Comparison of ENCODE assay signal across 20 cellular contexts in genomic region chr9:124452326-124452725, GRCh38. TPM values are rescaled to one million over a fixed set of nuclear protein-coding genes. Genes with fewer than 3 reads are reported as not detected.
DNase-seq lines count a peak whose midpoint lies in the region; ATAC-seq and TF ChIP-seq lines count a peak whose summit lies in the region.
"Had no signal": no experiment of that assay in that cellular context is flagged by ENCODE, and none has a peak within 500 bp of the region (broad histone marks: within the 10 kb centered on the region; RNA-seq: fewer than 3 reads in every experiment).

No MANE protein-coding gene starts in this region.

- DNase-seq in activated naive CD8-positive, alpha-beta T cell treated with anti-CD3 and anti-CD28 coated beads, Interleukin-2, amount 10 ng/mL, durations not matched to agents 7 days and 5 days = peak; percentile 20
- no peak for DNase-seq in activated naive CD8-positive, alpha-beta T cell treated with anti-CD3 and anti-CD28 coated beads for 36 hours
- DNase-seq in RWPE1 (ENCODE audit: low spot score) = peak; percentile 57
- DNase-seq in nephron progenitor cell = no peak
- DNase-seq in naive thymus-derived CD8-positive, alpha-beta T cell = no peak
- DNase-seq in AG20443 (ENCODE audit: low spot score) = no peak
- no peak for DNase-seq in HK-2 (ENCODE audit: unreplicated experiment)
- DNase-seq: CD8-positive, alpha-beta memory T cell; DMS 273 treated with DMSO at 0.1 percent for 48 hours; GDM1; KG1; NCI-H1417 treated with DMSO at 0.1 percent for 48 hours; NCI-H1930; NCI-H2171; NCI-H446; PC-3 had no signal

- no peak for ATAC-seq in activated naive CD8-positive, alpha-beta T cell treated with anti-CD3 and anti-CD28 coated beads, Interleukin-2, amount 10 ng/mL, durations not matched to agents 7 days and 5 days (ENCODE audit: low read depth)
- ATAC-seq in naive thymus-derived CD8-positive, alpha-beta T cell = no peak
- ATAC-seq in HG03378 (IDR thresholded peaks at IDR 0.05; ENCODE audit: unreplicated experiment) = no peak
- ATAC-seq: PC-3 had no signal

- H3K4me1 Mint-ChIP-seq in activated naive CD8-positive, alpha-beta T cell treated with anti-CD3 and anti-CD28 coated beads, Interleukin-2, amount 10 ng/mL, durations not matched to agents 7 days and 5 days = no peaks in the 10 kb centered on the region
- H3K4me1 Mint-ChIP-seq in activated naive CD8-positive, alpha-beta T cell treated with anti-CD3 and anti-CD28 coated beads for 36 hours = peaks cover 6% of the 10 kb centered on the region
- peaks cover 14% of the 10 kb centered on the region for H3K4me1 Mint-ChIP-seq in nephron progenitor cell
- peaks cover 0 to 12% (median 2%) of the 10 kb centered on the region in 4 donors for H3K4me1 Mint-ChIP-seq in naive thymus-derived CD8-positive, alpha-beta T cell
- H3K4me1 Mint-ChIP-seq: CD8-positive, alpha-beta memory T cell had no signal

- H3K4me3 Mint-ChIP-seq in activated naive CD8-positive, alpha-beta T cell treated with anti-CD3 and anti-CD28 coated beads, Interleukin-2, amount 10 ng/mL, durations not matched to agents 7 days and 5 days = no peak overlapping the region
- H3K4me3 Mint-ChIP-seq in activated naive CD8-positive, alpha-beta T cell treated with anti-CD3 and anti-CD28 coated beads for 36 hours = no peak overlapping the region
- H3K4me3 Mint-ChIP-seq in nephron progenitor cell = peak overlapping the region; percentile 15
- H3K4me3 Mint-ChIP-seq in naive thymus-derived CD8-positive, alpha-beta T cell = no peak overlapping the region
- H3K4me3 Mint-ChIP-seq: CD8-positive, alpha-beta memory T cell had no signal

- H3K36me3 Mint-ChIP-seq in activated naive CD8-positive, alpha-beta T cell treated with anti-CD3 and anti-CD28 coated beads, Interleukin-2, amount 10 ng/mL, durations not matched to agents 7 days and 5 days = no peaks in the 10 kb centered on the region
- H3K36me3 Mint-ChIP-seq in activated naive CD8-positive, alpha-beta T cell treated with anti-CD3 and anti-CD28 coated beads for 36 hours = no peaks in the 10 kb centered on the region
- H3K36me3 Mint-ChIP-seq in nephron progenitor cell (ENCODE audit: low read depth) = no peaks in the 10 kb centered on the region
- H3K36me3 Mint-ChIP-seq in naive thymus-derived CD8-positive, alpha-beta T cell = peaks cover 0 to 4% (median 0%) of the 10 kb centered on the region in 3 donors
- H3K36me3 Mint-ChIP-seq: CD8-positive, alpha-beta memory T cell had no signal

- H3K27ac ChIP-seq in RWPE1 = no peak overlapping the region
- H3K27ac ChIP-seq: BLaER1, SJSA1 had no signal

- no peak overlapping the region for H3K27ac Mint-ChIP-seq in activated naive CD8-positive, alpha-beta T cell treated with anti-CD3 and anti-CD28 coated beads, Interleukin-2, amount 10 ng/mL, durations not matched to agents 7 days and 5 days
- H3K27ac Mint-ChIP-seq in activated naive CD8-positive, alpha-beta T cell treated with anti-CD3 and anti-CD28 coated beads for 36 hours = no peak overlapping the region
- H3K27ac Mint-ChIP-seq in nephron progenitor cell = no peak overlapping the region
- no peak overlapping the region for H3K27ac Mint-ChIP-seq in naive thymus-derived CD8-positive, alpha-beta T cell
- H3K27ac Mint-ChIP-seq: CD8-positive, alpha-beta memory T cell had no signal

- TF ChIP-seq CTCF in RWPE1 (conservative IDR thresholded peaks at IDR 0.05; ENCODE audit: low read depth) (no peak), nephron progenitor cell (IDR thresholded peaks at IDR 0.05) (no peak)

- POLR2A ChIA-PET in activated naive CD8-positive, alpha-beta T cell treated with anti-CD3 and anti-CD28 coated beads, Interleukin-2, amount 10 ng/mL, durations not matched to agents 7 days and 5 days (lab: Charles Lee) = no interaction called here
- POLR2A ChIA-PET in RWPE1 (lab: Yijun Ruan, JAX; ENCODE audit: low non-redundant PET) = no interaction called here
- POLR2A ChIA-PET in naive thymus-derived CD8-positive, alpha-beta T cell (lab: Charles Lee) = no interaction called here

- CTCF ChIA-PET in RWPE1 (lab: Yijun Ruan, JAX) = interaction anchor here (0.7 to 2.0 kb wide), 3 partner anchors 22 to 173 kb away, joined by 3 to 8 read pairs (median 7); partner anchors contain the start of gene PSMB7

- no peaks in the 10 kb centered on the region for H3K9me3 Mint-ChIP-seq in activated naive CD8-positive, alpha-beta T cell treated with anti-CD3 and anti-CD28 coated beads, Interleukin-2, amount 10 ng/mL, durations not matched to agents 7 days and 5 days
- no peaks in the 10 kb centered on the region for H3K9me3 Mint-ChIP-seq in activated naive CD8-positive, alpha-beta T cell treated with anti-CD3 and anti-CD28 coated beads for 36 hours
- no peaks in the 10 kb centered on the region for H3K9me3 Mint-ChIP-seq in nephron progenitor cell
- no peaks in the 10 kb centered on the region for H3K9me3 Mint-ChIP-seq in naive thymus-derived CD8-positive, alpha-beta T cell
- H3K9me3 Mint-ChIP-seq: CD8-positive, alpha-beta memory T cell had no signal

- peaks cover 34% of the 10 kb centered on the region for H3K27me3 Mint-ChIP-seq in activated naive CD8-positive, alpha-beta T cell treated with anti-CD3 and anti-CD28 coated beads, Interleukin-2, amount 10 ng/mL, durations not matched to agents 7 days and 5 days
- peaks cover 44% of the 10 kb centered on the region for H3K27me3 Mint-ChIP-seq in activated naive CD8-positive, alpha-beta T cell treated with anti-CD3 and anti-CD28 coated beads for 36 hours
- peaks cover 77% of the 10 kb centered on the region for H3K27me3 Mint-ChIP-seq in nephron progenitor cell (ENCODE audit: low read depth, poor library complexity)
- H3K27me3 Mint-ChIP-seq in naive thymus-derived CD8-positive, alpha-beta T cell = peaks cover 11 to 56% (median 35%) of the 10 kb centered on the region in 5 donors

RNA-seq across cellular contexts. Expression of gene ADGRD2, which starts 2.1 kb away (rescaled TPM):
- not detected for total RNA-seq in activated naive CD8-positive, alpha-beta T cell treated with anti-CD3 and anti-CD28 coated beads, Interleukin-2, amount 10 ng/mL, durations not matched to agents 7 days and 5 days
- not detected for total RNA-seq in activated naive CD8-positive, alpha-beta T cell treated with anti-CD3 and anti-CD28 coated beads for 36 hours
- total RNA-seq in naive thymus-derived CD8-positive, alpha-beta T cell = not detected
- not detected for polyA plus RNA-seq in naive thymus-derived CD8-positive, alpha-beta T cell
- total RNA-seq: A172; CD8-positive, alpha-beta memory T cell; PC-3; SJSA1 had no signal
- polyA plus RNA-seq: CD8-positive, alpha-beta memory T cell had no signal

RNA-seq across cellular contexts. Expression of gene PSMB7, which starts 37.1 kb away (rescaled TPM):
- 10 to 100 TPM; 88.7 to 93.6 TPM for total RNA-seq in activated naive CD8-positive, alpha-beta T cell treated with anti-CD3 and anti-CD28 coated beads, Interleukin-2, amount 10 ng/mL, durations not matched to agents 7 days and 5 days
- total RNA-seq in activated naive CD8-positive, alpha-beta T cell treated with anti-CD3 and anti-CD28 coated beads for 36 hours = 100 to 1,000 TPM; 191 to 199 TPM
- 10 to 100 TPM; 63.6 to 65.6 TPM for total RNA-seq in naive thymus-derived CD8-positive, alpha-beta T cell
- 100 to 1,000 TPM; 173 to 187 (median 175) TPM for polyA plus RNA-seq in naive thymus-derived CD8-positive, alpha-beta T cell

RNA-seq across cellular contexts. Expression of gene NR5A1, which starts 54.9 kb away (rescaled TPM):
- total RNA-seq in activated naive CD8-positive, alpha-beta T cell treated with anti-CD3 and anti-CD28 coated beads, Interleukin-2, amount 10 ng/mL, durations not matched to agents 7 days and 5 days = not detected
- not detected for total RNA-seq in activated naive CD8-positive, alpha-beta T cell treated with anti-CD3 and anti-CD28 coated beads for 36 hours
- not detected for total RNA-seq in naive thymus-derived CD8-positive, alpha-beta T cell
- polyA plus RNA-seq in naive thymus-derived CD8-positive, alpha-beta T cell = not detected
- total RNA-seq: A172; CD8-positive, alpha-beta memory T cell; PC-3; SJSA1 had no signal
- polyA plus RNA-seq: CD8-positive, alpha-beta memory T cell had no signal

Comparison
In these comparisons a context has a peak if more than half of its experiments do, and no peak if none do; other contexts are left out.
1. DNase-seq: peak in activated naive CD8-positive, alpha-beta T cell treated with anti-CD3 and anti-CD28 coated beads, Interleukin-2, amount 10 ng/mL, durations not matched to agents 7 days and 5 days (single experiment) and RWPE1 (single experiment); none in activated naive CD8-positive, alpha-beta T cell treated with anti-CD3 and anti-CD28 coated beads for 36 hours (single experiment), nephron progenitor cell (single experiment), naive thymus-derived CD8-positive, alpha-beta T cell (0 of 10), AG20443 (single experiment) and HK-2 (single experiment).